In the genomic region with DNA sequence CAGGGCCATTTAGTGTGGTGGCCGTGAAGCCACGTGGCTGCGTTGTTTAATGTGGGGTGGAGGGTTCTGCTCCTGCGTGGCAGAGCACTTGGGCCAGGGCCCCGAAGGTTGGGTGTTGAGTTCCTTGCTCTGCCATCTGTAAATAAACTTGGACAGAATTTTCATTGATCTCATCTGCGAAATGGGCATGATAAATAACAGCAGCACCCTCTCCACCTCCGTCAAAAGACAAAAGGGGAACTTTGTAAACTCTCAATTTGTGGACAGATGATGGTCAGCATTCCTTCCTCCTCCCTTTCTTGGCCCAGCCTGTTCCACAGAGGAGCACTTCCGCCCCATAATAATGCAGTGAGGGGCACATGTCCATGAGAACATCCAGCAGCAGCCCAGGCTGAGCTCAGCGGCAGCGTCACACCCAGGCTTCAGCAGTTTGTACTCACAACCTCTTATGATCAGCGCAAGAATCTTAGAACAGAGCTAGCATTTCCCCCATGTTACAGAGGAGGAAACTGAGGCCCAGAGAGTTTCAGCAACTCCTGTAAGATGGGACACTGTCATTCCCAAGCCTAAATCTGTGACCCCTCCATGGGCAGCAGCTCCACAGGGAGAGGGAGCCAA, we compare ENCODE assay signal across 28 cellular contexts.
A peak's percentile ranks its signal among the peaks of the same experiment; 100 is the strongest.
DNase-seq lines count a peak whose midpoint lies in the region; TF ChIP-seq lines count a peak whose summit lies in the region.
"Had no signal": no experiment of that assay in that cellular context is flagged by ENCODE, and none has a peak within 500 bp of the region (broad histone marks: within the 10 kb centered on the region; RNA-seq: fewer than 3 reads in every experiment).

No MANE protein-coding gene starts in this region.

- CTCF ChIA-PET in activated naive CD4-positive, alpha-beta T cell treated with anti-CD3 and anti-CD28 coated beads, Interleukin-2, amount 10 ng/mL, durations not matched to agents 7 days and 5 days (lab: Charles Lee): no interaction called here

- H3K9me3 Mint-ChIP-seq in activated naive CD4-positive, alpha-beta T cell treated with anti-CD3 and anti-CD28 coated beads, Interleukin-2, amount 10 ng/mL, durations not matched to agents 7 days and 5 days: peaks cover 7% of the 10 kb centered on the region
- H3K9me3 Mint-ChIP-seq: CD8-positive, alpha-beta memory T cell had no signal

- DNase-seq in activated naive CD4-positive, alpha-beta T cell treated with anti-CD3 and anti-CD28 coated beads, Interleukin-2, amount 10 ng/mL, durations not matched to agents 7 days and 5 days: peak; percentile 5
- DNase-seq in activated naive CD4-positive, alpha-beta T cell treated with anti-CD3 and anti-CD28 coated beads, Interleukin-2, amount 50 U/mL, for 16 hours: no peak
- peak; percentile 10 for DNase-seq in H7
- DNase-seq in lower leg skin (ENCODE audit: low spot score in 2 of 2): peak; percentile 6 to 20
- DNase-seq in prostate gland (ENCODE audit: low spot score): peak; percentile 0
- DNase-seq in NCI-H128 (lab: John Stamatoyannopoulos, UW; ENCODE audit: unreplicated experiment): no peak
- no peak for DNase-seq in OCI-M1 (lab: John Stamatoyannopoulos, UW)
- DNase-seq in NCI-H1436 (lab: John Stamatoyannopoulos, UW): no peak
- DNase-seq: ACHN; BE2C; CD8-positive, alpha-beta memory T cell; DMS 273 treated with DMSO at 0.1 percent for 48 hours; DMS79 treated with DMSO at 0.1 percent for 48 hours; GF-D8; Karpas-422; NCI-H1092; NCI-H1436 treated with DMSO at 0.1 percent for 48 hours; NCI-H2029; NCI-H446; NCI-H526; NCI-H82; NK-92 treated with Interleukin-12 subunit alpha and Interleukin-12 subunit beta, amount 100 ng/mL, for 24 hours; PC-9; RPMI8226; SIG-M5 had no signal

- no peak overlapping the region for H3K4me3 ChIP-seq in H7 (ENCODE audit: insufficient read depth, low read depth, low read length)
- no peak overlapping the region for H3K4me3 ChIP-seq in lower leg skin (ENCODE audit: low read depth, poor library complexity, severe bottlenecking)
- no peak overlapping the region for H3K4me3 ChIP-seq in prostate gland
- H3K4me3 ChIP-seq: PC-9, SK-N-MC had no signal

- H3K27me3 ChIP-seq in H7 (ENCODE audit: control insufficient read depth, insufficient read depth, low read length) (no peaks in the 10 kb centered on the region), prostate gland (replicated peaks; ENCODE audit: insufficient read depth) (peaks cover 3% of the 10 kb centered on the region)
- H3K27me3 ChIP-seq: BE2C had no signal

- H3K9me3 ChIP-seq in prostate gland: no peaks in the 10 kb centered on the region
- H3K9me3 ChIP-seq: BE2C had no signal

- H3K4me1 Mint-ChIP-seq in activated naive CD4-positive, alpha-beta T cell treated with anti-CD3 and anti-CD28 coated beads, Interleukin-2, amount 10 ng/mL, durations not matched to agents 7 days and 5 days: no peaks in the 10 kb centered on the region
- H3K4me1 Mint-ChIP-seq: CD14-positive monocyte had no signal

- no peaks in the 10 kb centered on the region for H3K36me3 ChIP-seq in H7 (replicated peaks; ENCODE audit: control insufficient read depth, insufficient read depth, low read length)
- no peaks in the 10 kb centered on the region for H3K36me3 ChIP-seq in prostate gland
- H3K36me3 ChIP-seq: BE2C had no signal

- H3K36me3 Mint-ChIP-seq in activated naive CD4-positive, alpha-beta T cell treated with anti-CD3 and anti-CD28 coated beads, Interleukin-2, amount 10 ng/mL, durations not matched to agents 7 days and 5 days: no peaks in the 10 kb centered on the region
- H3K36me3 Mint-ChIP-seq: CD14-positive monocyte; CD8-positive, alpha-beta memory T cell had no signal

- TF ChIP-seq CTCF in lower leg skin (IDR thresholded peaks at IDR 0.05) (no peak), prostate gland (IDR thresholded peaks at IDR 0.05) (no peak)

- WGBS in lower leg skin, 2 donors: 89% methylated on average over 11 of the region's 11 CpGs
- 89% methylated on average over 11 of the region's 11 CpGs for WGBS in prostate gland

- no peaks in the 10 kb centered on the region for H3K4me1 ChIP-seq in prostate gland (replicated peaks)
- H3K4me1 ChIP-seq: BE2C had no signal

- no peaks in the 10 kb centered on the region for H3K27me3 Mint-ChIP-seq in activated naive CD4-positive, alpha-beta T cell treated with anti-CD3 and anti-CD28 coated beads, Interleukin-2, amount 10 ng/mL, durations not matched to agents 7 days and 5 days

- intact Hi-C loops in lower leg skin (cut with DNase I; ENCODE audit: low total_unique reads) (no loop called here), prostate gland (cut with DNase I) (no loop called here)

- H3K27ac Mint-ChIP-seq in activated naive CD4-positive, alpha-beta T cell treated with anti-CD3 and anti-CD28 coated beads, Interleukin-2, amount 10 ng/mL, durations not matched to agents 7 days and 5 days: no peak overlapping the region
- H3K27ac Mint-ChIP-seq: CD14-positive monocyte had no signal

- TF ChIP-seq POLR2A in lower leg skin (IDR thresholded peaks at IDR 0.05) (no peak), prostate gland (IDR thresholded peaks at IDR 0.05) (no peak)

- H3K27ac ChIP-seq in prostate gland: no peak overlapping the region
- H3K27ac ChIP-seq: 22Rv1, PC-9, SK-N-MC had no signal

- H3K4me3 Mint-ChIP-seq in activated naive CD4-positive, alpha-beta T cell treated with anti-CD3 and anti-CD28 coated beads, Interleukin-2, amount 10 ng/mL, durations not matched to agents 7 days and 5 days: no peak overlapping the region
- H3K4me3 Mint-ChIP-seq: CD14-positive monocyte; CD8-positive, alpha-beta memory T cell had no signal

Comparison
In these comparisons a context has a peak if more than half of its experiments do, and no peak if none do; other contexts are left out.
1. DNase-seq: peak in activated naive CD4-positive, alpha-beta T cell treated with anti-CD3 and anti-CD28 coated beads, Interleukin-2, amount 10 ng/mL, durations not matched to agents 7 days and 5 days (single experiment), H7 (single experiment), lower leg skin (2 of 2) and prostate gland (single experiment); none in activated naive CD4-positive, alpha-beta T cell treated with anti-CD3 and anti-CD28 coated beads, Interleukin-2, amount 50 U/mL, for 16 hours (single experiment), NCI-H128 (single experiment), OCI-M1 (single experiment) and NCI-H1436 (single experiment).